In the genomic region with DNA sequence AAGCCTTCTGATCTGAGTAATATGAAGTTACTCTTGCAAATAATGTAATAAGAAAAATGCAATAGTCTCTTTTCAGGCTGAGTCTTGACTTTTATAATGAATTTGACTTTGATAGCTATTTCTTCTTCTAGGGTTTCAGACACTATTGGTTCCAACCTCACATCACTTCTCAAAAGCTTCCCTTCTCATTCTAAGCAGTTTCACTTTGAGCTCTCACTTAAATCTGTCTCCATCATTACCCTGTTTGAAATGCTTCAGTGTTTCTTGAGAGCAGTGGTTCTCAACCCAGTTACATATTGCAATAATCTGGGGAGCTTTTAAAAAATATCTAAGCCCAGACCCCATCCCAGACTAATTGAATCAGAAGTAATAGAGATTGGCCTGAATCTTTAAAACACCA, we compare ENCODE assay signal across 14 cellular contexts. TPM values are rescaled to one million over a fixed set of nuclear protein-coding genes. Genes with fewer than 3 reads are reported as not detected.
DNase-seq lines count a peak whose midpoint lies in the region; ATAC-seq, FAIRE-seq and TF ChIP-seq lines count a peak whose summit lies in the region.
"Had no signal": no experiment of that assay in that cellular context is flagged by ENCODE, and none has a peak within 500 bp of the region (broad histone marks: within the 10 kb centered on the region; RNA-seq: fewer than 3 reads in every experiment).

No MANE protein-coding gene starts in this region.

- no peak overlapping the region for H2AK5ac ChIP-seq in mesendoderm (ENCODE audit: low read length)

- no peaks in the 10 kb centered on the region for H3F3A ChIP-seq in neural progenitor cell (ENCODE audit: low read depth)

- no peaks in the 10 kb centered on the region for H3K79me1 ChIP-seq in mesendoderm (ENCODE audit: low read length)

- TF ChIP-seq RAD21 in GM12878 (IDR thresholded peaks at IDR 0.05; ENCODE audit: insufficient read depth, low read depth, low read length) = no peak

- TF ChIP-seq EP300 in GM12878 (IDR thresholded peaks at IDR 0.05; ENCODE audit: borderline replicate concordance in 1 of 2, control insufficient read depth in 1 of 2, low read depth in 2 of 2, low read length in 2 of 2) = no peak

- H2BK5ac ChIP-seq in mesendoderm (ENCODE audit: low read length) = no peak overlapping the region

- H3K4ac ChIP-seq in mesendoderm (ENCODE audit: low read depth, low read length) = no peak overlapping the region

- H3K27me3 Mint-ChIP-seq in neural progenitor cell (ENCODE audit: insufficient read depth, low read depth) = no peaks in the 10 kb centered on the region

- peaks cover 2% of the 10 kb centered on the region; the same call in 1 of the 3 replicates for H3K9me3 ChIP-seq in GM12878 (replicated peaks; ENCODE audit: control insufficient read depth, insufficient read depth, low read length)
- no peaks in the 10 kb centered on the region for H3K9me3 ChIP-seq in neural progenitor cell (ENCODE audit: low read depth)
- H3K9me3 ChIP-seq: ascending aorta had no signal

- H3K23ac ChIP-seq in mesendoderm (ENCODE audit: low read length) = no peak overlapping the region

- no peaks in the 10 kb centered on the region for H3K36me3 ChIP-seq in GM12878 (ENCODE audit: control insufficient read depth in 2 of 2, insufficient read depth in 2 of 2, low read length in 1 of 2)
- H3K36me3 ChIP-seq in neural progenitor cell = no peaks in the 10 kb centered on the region
- H3K36me3 ChIP-seq in mesendoderm (ENCODE audit: control insufficient read depth, insufficient read depth, low read length) = no peaks in the 10 kb centered on the region
- H3K36me3 ChIP-seq: ascending aorta had no signal

- H4K20me1 ChIP-seq in GM12878 (ENCODE audit: control insufficient read depth, insufficient read depth) (no peaks in the 10 kb centered on the region), neural progenitor cell (ENCODE audit: low read depth) (no peaks in the 10 kb centered on the region)

- H3K27me3 ChIP-seq in GM12878 (replicated peaks in 1 of 2; ENCODE audit: control insufficient read depth in 2 of 2, insufficient read depth in 2 of 2, low read length in 1 of 2) (no peaks in the 10 kb centered on the region), neural progenitor cell (no peaks in the 10 kb centered on the region), mesendoderm (ENCODE audit: insufficient read depth, low read length, poor library complexity) (no peaks in the 10 kb centered on the region)
- H3K27me3 ChIP-seq: ascending aorta had no signal

- H3K18ac ChIP-seq in mesendoderm (ENCODE audit: low read length) = no peak overlapping the region

- POLR2A ChIA-PET in GM12878 (lab: Charles Lee) = interaction anchor here (0.8 to 1.1 kb wide), 5 partner anchors 10 to 47 kb away, joined by 3 to 4 read pairs (median 4); no protein-coding TSS in a partner anchor

- no peak overlapping the region for H3K27ac Mint-ChIP-seq in neural progenitor cell
- H3K27ac Mint-ChIP-seq: GM23338 had no signal

- BruUV-seq in GM12878 (replicated peaks; lab: Mats Ljungman, UMichigan) = no TSS peak

- no peak for DNase-seq in GM12878 (ENCODE audit: low read depth, low spot score)
- DNase-seq in neural progenitor cell (ENCODE audit: low spot score) = no peak
- no peak for DNase-seq in activated CD4-positive, CD25-positive, alpha-beta regulatory T cell treated with anti-CD3 and anti-CD28 coated beads, Interleukin-2, amount 50 U/mL, for 72 hours
- DNase-seq in mesendoderm = no peak
- DNase-seq: activated T-cell treated with anti-CD3 and anti-CD28 coated beads, Interleukin-2, amount 50 U/mL, for 4 hours; foreskin fibroblast; NCI-H524 treated with DMSO at 0.1 percent for 48 hours had no signal

- no peak overlapping the region for H3K9ac ChIP-seq in GM12878 (ENCODE audit: control insufficient read depth, insufficient read depth, low read length)
- H3K9ac ChIP-seq in neural progenitor cell = no peak overlapping the region
- H3K9ac ChIP-seq in mesendoderm (ENCODE audit: low read length) = no peak overlapping the region

- RAD21 ChIA-PET in GM12878 (lab: Charles Lee; ENCODE audit: unreplicated experiment) = interaction anchor here (0.8 to 2.6 kb wide), 12 partner anchors 9 to 122 kb away, joined by 3 to 8 read pairs (median 4); no protein-coding TSS in a partner anchor

- H3K4me1 ChIP-seq in GM12878 (ENCODE audit: control insufficient read depth, insufficient read depth, low read length) (peaks cover 33% of the 10 kb centered on the region), neural progenitor cell (peaks cover 4% of the 10 kb centered on the region), mesendoderm (ENCODE audit: control insufficient read depth, low read depth, low read length) (no peaks in the 10 kb centered on the region)
- H3K4me1 ChIP-seq: ascending aorta had no signal

- no peak for TF ChIP-seq POLR2A in GM12878 (IDR thresholded peaks at IDR 0.05; ENCODE audit: low read depth, low read length)

- TF ChIP-seq CTCF in GM12878 (IDR thresholded peaks at IDR 0.05 in 2 of 3, conservative IDR thresholded peaks at IDR 0.05 in 1 of 3; ENCODE audit: control insufficient read depth in 2 of 3, extremely low read depth in 1 of 3, insufficient read depth in 1 of 3, low read depth in 3 of 3, low read length in 3 of 3) = no peak
- TF ChIP-seq CTCF in neural progenitor cell (IDR thresholded peaks at IDR 0.05) = no peak

- no peak overlapping the region for H3K56ac ChIP-seq in mesendoderm (ENCODE audit: low read length)

- H3K4me1 Mint-ChIP-seq in neural progenitor cell = no peaks in the 10 kb centered on the region
- H3K4me1 Mint-ChIP-seq: GM23338 had no signal

- CTCF ChIA-PET in GM12878 (lab: Yijun Ruan, JAX) = interaction anchor here (0.5 to 1.5 kb wide), 9 partner anchors 14 to 852 kb away, joined by 3 to 5 read pairs (median 3); no protein-coding TSS in a partner anchor

- no peak overlapping the region; the same call in 1 of the 2 replicates for H3K4me2 ChIP-seq in GM12878 (ENCODE audit: control insufficient read depth, insufficient read depth)
- no peak overlapping the region for H3K4me2 ChIP-seq in neural progenitor cell
- no peak overlapping the region for H3K4me2 ChIP-seq in mesendoderm (ENCODE audit: low read length)
- H3K4me2 ChIP-seq: GM23338 had no signal

- no peak overlapping the region for H4K5ac ChIP-seq in mesendoderm (ENCODE audit: low read length)

- SMC1A ChIA-PET in GM12878 (lab: Charles Lee; ENCODE audit: uncharacterized antibody, unreplicated experiment) = interaction anchor here (0.5 to 3.5 kb wide), 24 partner anchors 9 to 1920 kb away, joined by 3 to 16 read pairs (median 4); no protein-coding TSS in a partner anchor

- in situ Hi-C loops in GM12878 (cut with MboI) = no loop called here

- intact Hi-C loops in GM12878 (cut with micrococcal nuclease; ENCODE audit: unreplicated experiment) = loop anchor here (5.0 kb wide), 1 partner anchor 42 kb away; a partner anchor contains a TSS

- no peaks in the 10 kb centered on the region for H3K36me3 Mint-ChIP-seq in neural progenitor cell

- no peak overlapping the region for H3K4me3 ChIP-seq in GM12878
- no peak overlapping the region for H3K4me3 ChIP-seq in neural progenitor cell
- H3K4me3 ChIP-seq in mesendoderm (ENCODE audit: low read length) = no peak overlapping the region
- H3K4me3 ChIP-seq: ascending aorta, GM23338 had no signal

- H3K4me3 Mint-ChIP-seq in neural progenitor cell = no peak overlapping the region
- H3K4me3 Mint-ChIP-seq: activated T-cell treated with anti-CD3 and anti-CD28 coated beads, Interleukin-2, amount 50 U/mL, for 4 hours; GM23338 had no signal

- H3K9me3 Mint-ChIP-seq in neural progenitor cell = no peaks in the 10 kb centered on the region
- H3K9me3 Mint-ChIP-seq: activated T-cell treated with anti-CD3 and anti-CD28 coated beads, Interleukin-2, amount 50 U/mL, for 4 hours; GM23338 had no signal

- H2BK15ac ChIP-seq in mesendoderm (replicated peaks; ENCODE audit: low read depth) = no peak overlapping the region

- peak overlapping the region; percentile 18; the same call in 1 of the 2 replicates for H3K27ac ChIP-seq in GM12878 (ENCODE audit: control insufficient read depth, insufficient read depth)
- no peak overlapping the region for H3K27ac ChIP-seq in neural progenitor cell
- no peak overlapping the region for H3K27ac ChIP-seq in mesendoderm (ENCODE audit: low read depth, low read length)
- H3K27ac ChIP-seq: ascending aorta had no signal

- ATAC-seq in GM18861 (IDR thresholded peaks at IDR 0.05; ENCODE audit: unreplicated experiment) (peak; percentile 55), GM21515 (IDR thresholded peaks at IDR 0.05; ENCODE audit: unreplicated experiment) (peak; percentile 65), HG03135 (IDR thresholded peaks at IDR 0.05; ENCODE audit: unreplicated experiment) (peak; percentile 67), GM12878 (peak; percentile 75), GM19324 (IDR thresholded peaks at IDR 0.05; ENCODE audit: low FRiP score, unreplicated experiment) (no peak)
- ATAC-seq: activated T-cell treated with anti-CD3 and anti-CD28 coated beads, Interleukin-2, amount 50 U/mL, for 4 hours; GM23338 had no signal

- H2AFZ ChIP-seq in GM12878 (ENCODE audit: control insufficient read depth, low read depth, low read length) (no peak overlapping the region), neural progenitor cell (replicated peaks) (no peak overlapping the region)
- H2AFZ ChIP-seq: GM23338 had no signal

- H2BK120ac ChIP-seq in mesendoderm (ENCODE audit: low read depth, low read length) = no peak overlapping the region

- FAIRE-seq in GM12878 (lab: Jason Lieb, UNC) = peak; percentile 27
- FAIRE-seq: islet of Langerhans had no signal

- no peaks in the 10 kb centered on the region for H3K79me2 ChIP-seq in GM12878 (ENCODE audit: control insufficient read depth, insufficient read depth, low read length)
- no peaks in the 10 kb centered on the region for H3K79me2 ChIP-seq in neural progenitor cell (ENCODE audit: low read depth)
- no peaks in the 10 kb centered on the region for H3K79me2 ChIP-seq in mesendoderm (ENCODE audit: control insufficient read depth, insufficient read depth, low read length)

- H4K8ac ChIP-seq in mesendoderm (ENCODE audit: low read depth, low read length) = no peak overlapping the region

RNA-seq across cellular contexts. Expression of a gene that starts 40.5 kb away (rescaled TPM):
- 264 and 275 TPM in 2 replicates for total RNA-seq in GM12878 (2013; cell fraction: nucleolus; rRNA removed)
- total RNA-seq in GM12878 (2014; rRNA removed) = 36.3 and 41.1 TPM in 2 replicates
- total RNA-seq in GM12878 (2014; rRNA removed; fragmentation: Illumina TruSeq; extraction: Trizol) = 36.0 and 36.2 TPM in 2 replicates
- 24.9 and 25.6 TPM in 2 replicates for total RNA-seq in GM12878 (2021)
- 2.5 TPM for polyA plus RNA-seq in GM12878 (2011; ENCODE audit: low read depth)
- 84.6 and 87.0 TPM in 2 replicates for polyA plus RNA-seq in GM12878 (2011; rRNA removed)
- polyA plus RNA-seq in GM12878 (2011; cell fraction: cytosol; rRNA removed) = 37.7 and 39.0 TPM in 2 replicates
- 123 and 134 TPM in 2 replicates for polyA plus RNA-seq in GM12878 (2011; cell fraction: nucleus; rRNA removed)
- 7.6 and 8.8 TPM in 2 replicates for polyA plus RNA-seq in GM12878 (2012)
- 27.3 and 35.5 TPM in 2 replicates for polyA plus RNA-seq in GM12878 (2014; fragmentation: Illumina TruSeq; extraction: Trizol)
- polyA plus RNA-seq in GM12878 (2014; fragmentation: Nextera tagmentation; extraction: Ambion mirVana) = 1 to 10 TPM; 5.4 to 8.6 TPM
- 18.2 and 24.6 TPM in 2 replicates for polyA plus RNA-seq in GM12878 (2014; rRNA removed)
- polyA plus RNA-seq in GM12878 (2016; fragmentation: Nextera tagmentation; extraction: Ambion mirVana) = 10 to 100 TPM in 1 of 2 experiments, 1 to 10 TPM in 1; 3.3 to 11.3 TPM
- 131 and 158 TPM in 2 replicates for polyA minus RNA-seq in GM12878 (2011; rRNA and poly(A)+ RNA removed)
- 27.3 and 36.6 TPM in 2 replicates for polyA minus RNA-seq in GM12878 (2011; cell fraction: cytosol; rRNA and poly(A)+ RNA removed)
- 180 and 273 TPM in 2 replicates for polyA minus RNA-seq in GM12878 (2011; cell fraction: nucleus; rRNA and poly(A)+ RNA removed)
- total RNA-seq in neural progenitor cell (ENCODE audit: low replicate concordance) = 34.4 and 62.0 TPM in 2 replicates
- 23.0 TPM for polyA plus RNA-seq in mesendoderm (2013, experiment 1 of 2)
- polyA plus RNA-seq in mesendoderm (2013, experiment 2 of 2) = 20.7 TPM
